In the genomic region with DNA sequence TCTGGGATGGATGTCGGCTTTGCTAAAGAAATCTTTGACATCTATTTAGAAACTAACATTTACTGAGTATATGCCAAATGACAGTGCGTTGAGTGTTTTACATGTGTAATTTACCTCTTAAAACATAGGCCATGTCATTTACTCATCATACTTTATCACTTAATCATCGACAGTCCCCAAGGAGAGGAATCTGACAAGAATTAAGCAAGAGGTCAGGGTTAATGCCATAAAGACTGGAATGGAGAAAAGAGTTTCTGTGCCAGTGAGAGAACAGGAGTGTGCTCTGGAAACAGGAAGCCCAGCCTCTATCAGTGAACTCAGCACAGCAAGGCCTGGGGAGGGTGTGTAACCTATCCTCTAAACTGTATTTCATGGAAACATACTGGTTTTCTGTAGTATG, we compare ENCODE assay signal across 22 cellular contexts.
"Had no signal": no experiment of that assay in that cellular context is flagged by ENCODE, and none has a peak within 500 bp of the region (broad histone marks: within the 10 kb centered on the region; RNA-seq: fewer than 3 reads in every experiment).

No MANE protein-coding gene starts in this region.

- H3K27ac ChIP-seq: ascending aorta, body of pancreas, SK-N-MC, WERI-Rb-1 had no signal

- H3K9me3 ChIP-seq: ascending aorta, body of pancreas had no signal

- H3K4me1 ChIP-seq: ascending aorta, body of pancreas had no signal

- H3K27me3 ChIP-seq: ascending aorta, body of pancreas had no signal

- H3K4me3 ChIP-seq: ascending aorta, body of pancreas, SK-N-MC had no signal

- ATAC-seq: activated CD4-positive, alpha-beta T cell treated with anti-CD3 and anti-CD28 coated beads for 36 hours; activated T-cell treated with anti-CD3 and anti-CD28 coated beads, Interleukin-2, amount 50 U/mL, for 72 hours; body of pancreas; T-cell had no signal

- H3K36me3 ChIP-seq: ascending aorta, WERI-Rb-1 had no signal

- DNase-seq: activated CD4-positive, alpha-beta memory T cell treated with anti-CD3 and anti-CD28 coated beads, Interleukin-2, amount 10 ng/mL, durations not matched to agents 7 days and 5 days; activated CD4-positive, alpha-beta T cell treated with anti-CD3 and anti-CD28 coated beads for 36 hours; activated CD4-positive, alpha-beta T cell treated with anti-CD3 and anti-CD28 coated beads, Interleukin-2, amount 50 U/mL, for 1 hour; activated T-cell treated with anti-CD3 and anti-CD28 coated beads, Interleukin-2, amount 50 U/mL, for 72 hours; amniotic stem cell; body of pancreas; Kasumi-1; KBM-7; NCI-H1092; NCI-H1417; NCI-H1930; NCI-H2171 treated with DMSO at 0.1 percent for 48 hours; NCI-H226; NCI-H510A; NCI-H69; NK-92 treated with Interleukin-12 subunit alpha and Interleukin-12 subunit beta, amount 100 ng/mL, for 24 hours; OCI-M1; SIG-M5; T-cell; WERI-Rb-1 had no signal
